13 cellular contexts compared by ENCODE assay signal in genomic region chr13:102872531-102872930, GRCh38.
"Had no signal": no experiment of that assay in that cellular context is flagged by ENCODE, and none has a peak within 500 bp of the region (broad histone marks: within the 10 kb centered on the region; RNA-seq: fewer than 3 reads in every experiment).

No MANE protein-coding gene starts in this region.

- H3K27me3 Mint-ChIP-seq: dendritic cell treated with granulocyte-macrophage colony-stimulating factor and Interleukin-4, amounts not matched to agents 40 ng/mL and 50 ng/mL, for 4 days had no signal

- H3K27ac Mint-ChIP-seq: dendritic cell treated with granulocyte-macrophage colony-stimulating factor and Interleukin-4, amounts not matched to agents 40 ng/mL and 50 ng/mL, for 4 days; nephron progenitor cell had no signal

- H3K4me3 Mint-ChIP-seq: dendritic cell treated with granulocyte-macrophage colony-stimulating factor and Interleukin-4, amounts not matched to agents 40 ng/mL and 50 ng/mL, for 4 days; nephron progenitor cell had no signal

- ATAC-seq: activated CD4-positive, CD25-positive, alpha-beta regulatory T cell treated with anti-CD3 and anti-CD28 coated beads, Interleukin-2, amount 50 U/mL, for 24 hours; psoas muscle had no signal

- DNase-seq: activated gamma-delta T cell; aorta; effector memory CD4-positive, alpha-beta T cell; foreskin melanocyte; kidney glomerular epithelial cell; nephron progenitor cell; psoas muscle; stimulated activated CD4-positive, alpha-beta T cell treated with anti-CD3 and anti-CD28 coated beads, Interleukin-2, amount 100 ng/mL, for 24 hours; substantia nigra; SW 1271; T-helper 9 cell had no signal

- H3K9me3 Mint-ChIP-seq: dendritic cell treated with granulocyte-macrophage colony-stimulating factor and Interleukin-4, amounts not matched to agents 40 ng/mL and 50 ng/mL, for 4 days; nephron progenitor cell had no signal
